Comparison of ENCODE assay signal across 8 cellular contexts in genomic region chr11:119121811-119122124, GRCh38. TPM values are rescaled to one million over a fixed set of nuclear protein-coding genes. Genes with fewer than 3 reads are reported as not detected.
DNase-seq lines count a peak whose midpoint lies in the region; ATAC-seq and TF ChIP-seq lines count a peak whose summit lies in the region.

No MANE protein-coding gene starts in this region.

- H3K4me1 ChIP-seq in upper lobe of left lung: peaks cover 13 to 25% (median 15%) of the 10 kb centered on the region in 4 donors

- no peaks in the 10 kb centered on the region for H3K9me3 Mint-ChIP-seq in stimulated activated naive CD8-positive, alpha-beta T cell treated with anti-CD3 and anti-CD28 coated beads, Interleukin-15, Interleukin-2, amounts not matched to agents 100 ng/mL and 50 ng/mL, for 24 hours
- H3K9me3 Mint-ChIP-seq in activated T-helper 17 cell treated with anti-CD3 and anti-CD28 coated beads, Interleukin-2, amount 50 U/mL, for 72 hours: no peaks in the 10 kb centered on the region

- no peaks in the 10 kb centered on the region for H3K27me3 ChIP-seq in upper lobe of left lung

- TF ChIP-seq CTCF in upper lobe of left lung (IDR thresholded peaks at IDR 0.05): no peak

- peak overlapping the region; percentile 87 to 99 (median 90) for H3K4me3 ChIP-seq in upper lobe of left lung

- no peaks in the 10 kb centered on the region for H3K9me3 ChIP-seq in upper lobe of left lung

- peak overlapping the region; percentile 87 for H3K27ac Mint-ChIP-seq in stimulated activated naive CD8-positive, alpha-beta T cell treated with anti-CD3 and anti-CD28 coated beads, Interleukin-15, Interleukin-2, amounts not matched to agents 100 ng/mL and 50 ng/mL, for 24 hours
- H3K27ac Mint-ChIP-seq in activated T-helper 17 cell treated with anti-CD3 and anti-CD28 coated beads, Interleukin-2, amount 50 U/mL, for 72 hours: peak overlapping the region; percentile 87

- WGBS in upper lobe of left lung, 2 donors: 0% methylated on average over 11 to 20 of the region's 20 CpGs

- intact Hi-C loops in left colon (cut with DNase I, micrococcal nuclease): no loop called here

- DNase-seq in stimulated activated naive CD8-positive, alpha-beta T cell treated with anti-CD3 and anti-CD28 coated beads, Interleukin-15, Interleukin-2, amounts not matched to agents 100 U/mL and 50 U/mL, for 24 hours: no peak
- no peak for DNase-seq in left colon
- DNase-seq in upper lobe of left lung: no peak
- no peak for DNase-seq in HuH-7 (ENCODE audit: low spot score)
- DNase-seq in mucosa of gallbladder (ENCODE audit: low spot score): no peak
- no peak for DNase-seq in hepatic stellate cell (ENCODE audit: low spot score)

- TF ChIP-seq POLR2A in upper lobe of left lung (IDR thresholded peaks at IDR 0.05): no peak

- peaks cover 30% of the 10 kb centered on the region for H3K4me1 Mint-ChIP-seq in stimulated activated naive CD8-positive, alpha-beta T cell treated with anti-CD3 and anti-CD28 coated beads, Interleukin-15, Interleukin-2, amounts not matched to agents 100 ng/mL and 50 ng/mL, for 24 hours (ENCODE audit: low read depth)
- H3K4me1 Mint-ChIP-seq in activated T-helper 17 cell treated with anti-CD3 and anti-CD28 coated beads, Interleukin-2, amount 50 U/mL, for 72 hours: peaks cover 23% of the 10 kb centered on the region

- ATAC-seq in stimulated activated naive CD8-positive, alpha-beta T cell treated with anti-CD3 and anti-CD28 coated beads, Interleukin-15, Interleukin-2, amounts not matched to agents 100 U/mL and 50 U/mL, for 24 hours: no peak
- ATAC-seq in activated T-helper 17 cell treated with anti-CD3 and anti-CD28 coated beads, Interleukin-2, amount 50 U/mL, for 72 hours (replicated peaks): peak; percentile 8
- peak; percentile 40 for ATAC-seq in left colon
- ATAC-seq in upper lobe of left lung (ENCODE audit: low FRiP score in 2 of 2): peak in 1 of 2 donors; percentile 76

- H3K36me3 ChIP-seq in upper lobe of left lung: peaks cover 0 to 23% (median 10%) of the 10 kb centered on the region in 4 donors

- H3K27ac ChIP-seq in upper lobe of left lung: peak overlapping the region; percentile 57 to 87 (median 86)

- TF ChIP-seq EP300 in upper lobe of left lung (IDR thresholded peaks at IDR 0.05): no peak

- H3K27me3 Mint-ChIP-seq in stimulated activated naive CD8-positive, alpha-beta T cell treated with anti-CD3 and anti-CD28 coated beads, Interleukin-15, Interleukin-2, amounts not matched to agents 100 ng/mL and 50 ng/mL, for 24 hours: no peaks in the 10 kb centered on the region
- H3K27me3 Mint-ChIP-seq in activated T-helper 17 cell treated with anti-CD3 and anti-CD28 coated beads, Interleukin-2, amount 50 U/mL, for 72 hours: no peaks in the 10 kb centered on the region

- H3K4me3 Mint-ChIP-seq in stimulated activated naive CD8-positive, alpha-beta T cell treated with anti-CD3 and anti-CD28 coated beads, Interleukin-15, Interleukin-2, amounts not matched to agents 100 ng/mL and 50 ng/mL, for 24 hours: peak overlapping the region; percentile 97
- peak overlapping the region; percentile 88 for H3K4me3 Mint-ChIP-seq in activated T-helper 17 cell treated with anti-CD3 and anti-CD28 coated beads, Interleukin-2, amount 50 U/mL, for 72 hours

- peaks cover 25% of the 10 kb centered on the region for H3K36me3 Mint-ChIP-seq in stimulated activated naive CD8-positive, alpha-beta T cell treated with anti-CD3 and anti-CD28 coated beads, Interleukin-15, Interleukin-2, amounts not matched to agents 100 ng/mL and 50 ng/mL, for 24 hours (ENCODE audit: low read depth)
- H3K36me3 Mint-ChIP-seq in activated T-helper 17 cell treated with anti-CD3 and anti-CD28 coated beads, Interleukin-2, amount 50 U/mL, for 72 hours (ENCODE audit: low read depth): peaks cover 41% of the 10 kb centered on the region

RNA-seq across cellular contexts. Expression of gene HINFP, which starts 0.4 kb away (rescaled TPM):
- 10 to 100 TPM; 41.6 to 47.5 TPM for total RNA-seq in activated T-helper 17 cell treated with anti-CD3 and anti-CD28 coated beads, Interleukin-2, amount 50 U/mL, for 72 hours
- total RNA-seq in left colon: 10 to 100 TPM; 34.9 to 35.7 TPM
- total RNA-seq in upper lobe of left lung: 10 to 100 TPM; 22.3 to 90.1 (median 25.6) TPM
- total RNA-seq in mucosa of gallbladder: 35.9 TPM

RNA-seq across cellular contexts. Expression of gene C2CD2L, which starts 14.6 kb away (rescaled TPM):
- total RNA-seq in activated T-helper 17 cell treated with anti-CD3 and anti-CD28 coated beads, Interleukin-2, amount 50 U/mL, for 72 hours: 10 to 100 TPM; 16.5 to 26.4 TPM
- total RNA-seq in left colon: 10 to 100 TPM; 26.6 to 43.7 TPM
- 10 to 100 TPM; 13.0 to 26.2 (median 19.8) TPM for total RNA-seq in upper lobe of left lung
- 21.9 TPM for total RNA-seq in mucosa of gallbladder

RNA-seq across cellular contexts. Expression of gene DPAGT1, which starts 20.1 kb away (rescaled TPM):
- total RNA-seq in activated T-helper 17 cell treated with anti-CD3 and anti-CD28 coated beads, Interleukin-2, amount 50 U/mL, for 72 hours: 10 to 100 TPM; 57.6 to 85.7 TPM
- 10 to 100 TPM; 32.4 to 50.3 TPM for total RNA-seq in left colon
- total RNA-seq in upper lobe of left lung: 10 to 100 TPM; 18.6 to 43.9 (median 28.3) TPM
- 65.9 TPM for total RNA-seq in mucosa of gallbladder

RNA-seq across cellular contexts. Expression of gene ABCG4, which starts 27.1 kb away (rescaled TPM):
- not detected for total RNA-seq in activated T-helper 17 cell treated with anti-CD3 and anti-CD28 coated beads, Interleukin-2, amount 50 U/mL, for 72 hours
- total RNA-seq in left colon (not detected), upper lobe of left lung (under 1 TPM in 2 of 6 donors, not detected in 4; 0.06 to 0.78 TPM), mucosa of gallbladder (0.17 TPM)

RNA-seq across cellular contexts. Expression of gene HMBS, which starts 37.1 kb away (rescaled TPM):
- 10 to 100 TPM; 15.7 to 26.3 TPM for total RNA-seq in activated T-helper 17 cell treated with anti-CD3 and anti-CD28 coated beads, Interleukin-2, amount 50 U/mL, for 72 hours
- total RNA-seq in left colon: 10 to 100 TPM; 16.1 to 26.1 TPM
- total RNA-seq in upper lobe of left lung: 10 to 100 TPM in 5 of 6 donors, 1 to 10 TPM in 1; 8.4 to 20.4 (median 13.4) TPM
- total RNA-seq in mucosa of gallbladder: 12.3 TPM
